ENCODE assay signal across 8 cellular contexts in genomic region chr21:37071561-37072238, GRCh38. TPM values are rescaled to one million over a fixed set of nuclear protein-coding genes. Genes with fewer than 3 reads are reported as not detected.
DNase-seq lines count a peak whose midpoint lies in the region; ATAC-seq and TF ChIP-seq lines count a peak whose summit lies in the region.

No MANE protein-coding gene starts in this region.

- H3K4me3 ChIP-seq in RWPE2 (ENCODE audit: severe bottlenecking) (peak overlapping the region; percentile 88), lower lobe of right lung (peak overlapping the region; percentile 93)

- no peaks in the 10 kb centered on the region for H3K27me3 ChIP-seq in RWPE2 (ENCODE audit: insufficient read depth, poor library complexity, severe bottlenecking)
- no peaks in the 10 kb centered on the region for H3K27me3 ChIP-seq in lower lobe of right lung (ENCODE audit: low read depth)

- DNase-seq in AG09319 (ENCODE audit: extremely low read depth, low read depth) (peak; percentile 73), H4 (ENCODE audit: low spot score) (peak; percentile 66), RWPE2 (ENCODE audit: low spot score) (no peak), dedifferentiated amniotic fluid mesenchymal stem cell (ENCODE audit: extremely low spot score) (peak; percentile 62), lower lobe of right lung (peak; percentile 73), superior temporal gyrus (ENCODE audit: extremely low spot score) (peak; percentile 64), NCI-H1930 (lab: John Stamatoyannopoulos, UW) (no peak), NCI-H187 treated with DMSO at 0.1 percent for 48 hours (lab: John Stamatoyannopoulos, UW) (no peak)

- H3K4me1 ChIP-seq in RWPE2 (ENCODE audit: insufficient read depth, poor library complexity, severe bottlenecking) (no peaks in the 10 kb centered on the region), lower lobe of right lung (peaks cover 16% of the 10 kb centered on the region)

- H3K36me3 ChIP-seq in RWPE2 (ENCODE audit: low read depth) (peaks cover 23% of the 10 kb centered on the region), lower lobe of right lung (peaks cover 11% of the 10 kb centered on the region)

- intact Hi-C loops in lower lobe of right lung (cut with DNase I), result no loop called here

- H3K9me3 ChIP-seq in RWPE2 (ENCODE audit: severe bottlenecking) (no peaks in the 10 kb centered on the region), lower lobe of right lung (no peaks in the 10 kb centered on the region)

- ATAC-seq in RWPE2 (ENCODE audit: low read depth) (no peak), lower lobe of right lung (peak; percentile 35 to 56)

- TF ChIP-seq CTCF in AG09319 (IDR thresholded peaks at IDR 0.05; ENCODE audit: low read depth, low read length), result no peak
- TF ChIP-seq CTCF in RWPE2 (IDR thresholded peaks at IDR 0.05; ENCODE audit: poor library complexity, severe bottlenecking), result no peak
- TF ChIP-seq CTCF in lower lobe of right lung (IDR thresholded peaks at IDR 0.05), result no peak

- H3K27ac ChIP-seq in RWPE2 (ENCODE audit: poor library complexity, severe bottlenecking) (peak overlapping the region; percentile 74), lower lobe of right lung (peak overlapping the region; percentile 99)

RNA-seq across cellular contexts. Expression of gene PIGP, which starts 1.2 kb away (rescaled TPM):
- total RNA-seq in H4 (2014; rRNA removed; shearing (Covaris generic)), result 28.9 and 52.9 TPM in 2 replicates
- total RNA-seq in lower lobe of right lung, result 28.7 TPM

RNA-seq across cellular contexts. Expression of gene TTC3, which starts 1.4 kb away (rescaled TPM):
- 67.4 and 71.9 TPM in 2 replicates for total RNA-seq in H4 (2014; rRNA removed; shearing (Covaris generic))
- 93.0 TPM for total RNA-seq in lower lobe of right lung

Comparison
In these comparisons a context has a peak if more than half of its experiments do, and no peak if none do; other contexts are left out.
1. DNase-seq: peak in AG09319 (single experiment), H4 (single experiment), dedifferentiated amniotic fluid mesenchymal stem cell (single experiment), lower lobe of right lung (single experiment) and superior temporal gyrus (single experiment); none in RWPE2 (single experiment), NCI-H1930 (0 of 2) and NCI-H187 treated with DMSO at 0.1 percent for 48 hours (single experiment).